In the genomic region with DNA sequence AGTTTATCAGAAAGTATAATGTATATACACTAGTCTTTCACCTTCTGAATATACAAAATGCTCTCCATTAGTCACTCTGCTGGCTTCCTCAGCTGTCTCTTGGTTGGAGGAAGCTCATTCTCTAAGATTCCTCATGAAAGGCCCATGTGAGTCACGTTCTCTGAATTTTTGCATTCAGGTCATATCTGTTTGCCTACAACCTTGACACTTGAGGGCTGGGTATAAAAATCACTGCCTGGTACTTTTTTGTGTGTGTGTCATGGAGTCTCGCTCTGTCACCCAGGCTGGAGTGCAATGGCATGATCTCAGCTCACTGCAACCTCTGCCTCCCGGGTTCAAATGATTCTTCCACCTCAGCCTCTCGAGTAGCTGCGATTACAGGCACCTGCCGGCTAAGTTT, we compare ENCODE assay signal across 25 cellular contexts.
"Had no signal": no experiment of that assay in that cellular context is flagged by ENCODE, and none has a peak within 500 bp of the region (broad histone marks: within the 10 kb centered on the region; RNA-seq: fewer than 3 reads in every experiment).

No MANE protein-coding gene starts in this region.

- DNase-seq: activated CD4-positive, alpha-beta memory T cell treated with anti-CD3 and anti-CD28 coated beads for 36 hours; activated CD4-positive, alpha-beta T cell treated with anti-CD3 and anti-CD28 coated beads, Interleukin-2, amount 10 ng/mL, durations not matched to agents 24 days and 14 days; activated CD4-positive, CD25-positive, alpha-beta regulatory T cell treated with anti-CD3 and anti-CD28 coated beads, Interleukin-2, amount 50 U/mL, for 72 hours; activated CD8-positive, alpha-beta memory T cell treated with anti-CD3 and anti-CD28 coated beads for 24 hours; activated naive CD4-positive, alpha-beta T cell treated with anti-CD3 and anti-CD28 coated beads, Interleukin-2, amount 50 U/mL, for 16 hours; activated naive CD8-positive, alpha-beta T cell treated with anti-CD3 and anti-CD28 coated beads, Interleukin-2, amount 10 ng/mL, durations not matched to agents 7 days and 5 days; activated T-cell treated with anti-CD3 and anti-CD28 coated beads for 4 hours; activated T-cell treated with anti-CD3 and anti-CD28 coated beads, Interleukin-2, amount 50 U/mL, for 48 hours; adrenal gland; anterior cingulate cortex; caudate nucleus; Karpas-422; MM.1S; NCI-H1105 treated with DMSO at 0.1 percent for 48 hours; NCI-H1436 treated with DMSO at 0.1 percent for 48 hours; NCI-H187; NCI-H2081; NCI-H510A treated with DMSO at 0.1 percent for 48 hours; NCI-H69; NK-92 treated with Interleukin-12 subunit alpha and Interleukin-12 subunit beta, amount 100 ng/mL, for 24 hours; OCI-M1; SHP77 treated with DMSO at 0.1 percent for 48 hours had no signal

- H3K36me3 ChIP-seq: adrenal gland, breast epithelium, Peyer's patch had no signal

- H3K4me1 ChIP-seq: breast epithelium had no signal

- H3K27ac ChIP-seq: adrenal gland, breast epithelium, Peyer's patch had no signal

- ATAC-seq: WTC11 had no signal

- H3K9me3 ChIP-seq: adrenal gland, breast epithelium, Peyer's patch had no signal

- H3K4me3 ChIP-seq: adrenal gland, breast epithelium, Peyer's patch had no signal

- H3K27me3 ChIP-seq: adrenal gland, breast epithelium, Peyer's patch had no signal
